In the genomic region with DNA sequence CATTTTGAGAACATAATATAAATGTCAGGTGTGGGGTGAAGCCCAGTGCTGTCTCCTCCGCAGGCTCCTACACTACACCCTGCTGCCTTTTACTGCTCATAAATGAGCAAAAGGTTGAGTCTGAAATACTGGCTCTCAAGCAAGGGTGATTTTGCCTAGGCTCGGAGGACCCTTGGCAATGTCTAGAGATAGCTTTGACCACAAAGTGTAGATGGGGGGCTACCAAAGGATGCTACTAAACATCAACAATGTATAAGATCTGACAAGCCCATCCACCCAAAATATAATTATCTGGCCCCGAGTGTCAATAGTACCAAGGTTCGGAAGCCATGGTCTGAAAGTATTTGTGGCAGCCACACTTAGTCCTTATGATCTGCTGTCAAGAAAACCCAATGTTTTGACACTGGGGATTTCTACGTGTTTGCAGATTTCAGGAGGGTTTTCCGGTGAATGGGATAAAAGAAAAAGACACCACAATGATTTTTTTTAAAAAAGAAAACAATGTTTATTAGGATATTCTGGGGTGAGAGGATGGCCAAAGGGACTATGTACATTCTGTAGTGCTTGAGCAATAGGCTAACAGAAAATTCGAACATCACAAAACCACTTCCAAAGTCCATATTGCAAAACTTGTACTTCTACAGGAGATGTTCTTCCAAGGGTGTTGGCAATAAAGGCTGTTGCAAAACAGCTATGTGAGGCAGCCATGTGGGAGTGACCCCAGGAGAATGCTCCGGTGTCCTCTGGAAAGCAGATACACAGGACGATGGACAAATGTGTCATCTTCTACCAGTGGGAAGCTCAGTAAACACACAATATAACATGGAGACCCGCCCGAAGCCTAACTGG, we compare ENCODE assay signal across 1 cellular context.
TF ChIP-seq lines count a peak whose summit lies in the region.

No MANE protein-coding gene starts in this region.

TF ChIP-seq in HepG2, 621 proteins besides CTCF, POLR2A, EP300 and RAD21 (continued from another document and continues in another):
- TF ChIP-seq, protein P1, sequence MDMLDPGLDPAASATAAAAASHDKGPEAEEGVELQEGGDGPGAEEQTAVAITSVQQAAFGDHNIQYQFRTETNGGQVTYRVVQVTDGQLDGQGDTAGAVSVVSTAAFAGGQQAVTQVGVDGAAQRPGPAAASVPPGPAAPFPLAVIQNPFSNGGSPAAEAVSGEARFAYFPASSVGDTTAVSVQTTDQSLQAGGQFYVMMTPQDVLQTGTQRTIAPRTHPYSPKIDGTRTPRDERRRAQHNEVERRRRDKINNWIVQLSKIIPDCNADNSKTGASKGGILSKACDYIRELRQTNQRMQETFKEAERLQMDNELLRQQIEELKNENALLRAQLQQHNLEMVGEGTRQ (IDR thresholded peaks at IDR 0.05; ENCODE audit: low read depth, low read length), result no peak
- TF ChIP-seq, protein P1 (CRISPR knock-in tag; IDR thresholded peaks at IDR 0.05; ENCODE audit: borderline replicate concordance), result no peak
- TF ChIP-seq ZNF335 (CRISPR knock-in tag; IDR thresholded peaks at IDR 0.05) (0 out of 2 replicates have a peak, but pooled peaks have one; percentile 34), NONO (IDR thresholded peaks at IDR 0.05) (no peak), NONO (CRISPR knock-in tag; conservative IDR thresholded peaks at IDR 0.05) (peak; percentile 81), MYNN (CRISPR knock-in tag; IDR thresholded peaks at IDR 0.05; ENCODE audit: low read depth) (no peak), CEBPB (IDR thresholded peaks at IDR 0.05; ENCODE audit: borderline replicate concordance, low read depth, low read length) (peak; percentile 99), ZFP82 (CRISPR knock-in tag; IDR thresholded peaks at IDR 0.05; ENCODE audit: borderline replicate concordance) (no peak), RFX3 (CRISPR knock-in tag; IDR thresholded peaks at IDR 0.05) (no peak), REL (CRISPR knock-in tag; conservative IDR thresholded peaks at IDR 0.05) (no peak), ZNF296 (CRISPR knock-in tag; conservative IDR thresholded peaks at IDR 0.05) (no peak), CEBPG (CRISPR knock-in tag; IDR thresholded peaks at IDR 0.05) (peak; percentile 98), SMARCE1 (IDR thresholded peaks at IDR 0.05; ENCODE audit: borderline replicate concordance) (no peak), PRMT3 (CRISPR knock-in tag; IDR thresholded peaks at IDR 0.05; ENCODE audit: borderline replicate concordance, low read depth) (no peak), HNRNPUL1 (IDR thresholded peaks at IDR 0.05; ENCODE audit: low read depth, low read length) (no peak), ZNF124 (CRISPR knock-in tag; IDR thresholded peaks at IDR 0.05) (peak; percentile 85), GATAD1 (CRISPR knock-in tag; IDR thresholded peaks at IDR 0.05) (peak; percentile 68), FOXJ3 (CRISPR knock-in tag; IDR thresholded peaks at IDR 0.05; ENCODE audit: borderline replicate concordance) (peak; percentile 97), RCOR2 (CRISPR knock-in tag; IDR thresholded peaks at IDR 0.05) (peak; percentile 98), TOPORS (CRISPR knock-in tag; IDR thresholded peaks at IDR 0.05) (no peak), SUZ12 (IDR thresholded peaks at IDR 0.05; ENCODE audit: low read depth, low read length) (no peak)
- TF ChIP-seq, protein P2, sequence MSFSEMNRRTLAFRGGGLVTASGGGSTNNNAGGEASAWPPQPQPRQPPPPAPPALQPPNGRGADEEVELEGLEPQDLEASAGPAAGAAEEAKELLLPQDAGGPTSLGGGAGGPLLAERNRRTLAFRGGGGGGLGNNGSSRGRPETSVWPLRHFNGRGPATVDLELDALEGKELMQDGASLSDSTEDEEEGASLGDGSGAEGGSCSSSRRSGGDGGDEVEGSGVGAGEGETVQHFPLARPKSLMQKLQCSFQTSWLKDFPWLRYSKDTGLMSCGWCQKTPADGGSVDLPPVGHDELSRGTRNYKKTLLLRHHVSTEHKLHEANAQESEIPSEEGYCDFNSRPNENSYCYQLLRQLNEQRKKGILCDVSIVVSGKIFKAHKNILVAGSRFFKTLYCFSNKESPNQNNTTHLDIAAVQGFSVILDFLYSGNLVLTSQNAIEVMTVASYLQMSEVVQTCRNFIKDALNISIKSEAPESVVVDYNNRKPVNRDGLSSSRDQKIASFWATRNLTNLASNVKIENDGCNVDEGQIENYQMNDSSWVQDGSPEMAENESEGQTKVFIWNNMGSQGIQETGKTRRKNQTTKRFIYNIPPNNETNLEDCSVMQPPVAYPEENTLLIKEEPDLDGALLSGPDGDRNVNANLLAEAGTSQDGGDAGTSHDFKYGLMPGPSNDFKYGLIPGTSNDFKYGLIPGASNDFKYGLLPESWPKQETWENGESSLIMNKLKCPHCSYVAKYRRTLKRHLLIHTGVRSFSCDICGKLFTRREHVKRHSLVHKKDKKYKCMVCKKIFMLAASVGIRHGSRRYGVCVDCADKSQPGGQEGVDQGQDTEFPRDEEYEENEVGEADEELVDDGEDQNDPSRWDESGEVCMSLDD (CRISPR knock-in tag; IDR thresholded peaks at IDR 0.05; ENCODE audit: borderline replicate concordance), result peak; percentile 55; the same call in 1 of the 2 replicates
- TF ChIP-seq, protein P3, sequence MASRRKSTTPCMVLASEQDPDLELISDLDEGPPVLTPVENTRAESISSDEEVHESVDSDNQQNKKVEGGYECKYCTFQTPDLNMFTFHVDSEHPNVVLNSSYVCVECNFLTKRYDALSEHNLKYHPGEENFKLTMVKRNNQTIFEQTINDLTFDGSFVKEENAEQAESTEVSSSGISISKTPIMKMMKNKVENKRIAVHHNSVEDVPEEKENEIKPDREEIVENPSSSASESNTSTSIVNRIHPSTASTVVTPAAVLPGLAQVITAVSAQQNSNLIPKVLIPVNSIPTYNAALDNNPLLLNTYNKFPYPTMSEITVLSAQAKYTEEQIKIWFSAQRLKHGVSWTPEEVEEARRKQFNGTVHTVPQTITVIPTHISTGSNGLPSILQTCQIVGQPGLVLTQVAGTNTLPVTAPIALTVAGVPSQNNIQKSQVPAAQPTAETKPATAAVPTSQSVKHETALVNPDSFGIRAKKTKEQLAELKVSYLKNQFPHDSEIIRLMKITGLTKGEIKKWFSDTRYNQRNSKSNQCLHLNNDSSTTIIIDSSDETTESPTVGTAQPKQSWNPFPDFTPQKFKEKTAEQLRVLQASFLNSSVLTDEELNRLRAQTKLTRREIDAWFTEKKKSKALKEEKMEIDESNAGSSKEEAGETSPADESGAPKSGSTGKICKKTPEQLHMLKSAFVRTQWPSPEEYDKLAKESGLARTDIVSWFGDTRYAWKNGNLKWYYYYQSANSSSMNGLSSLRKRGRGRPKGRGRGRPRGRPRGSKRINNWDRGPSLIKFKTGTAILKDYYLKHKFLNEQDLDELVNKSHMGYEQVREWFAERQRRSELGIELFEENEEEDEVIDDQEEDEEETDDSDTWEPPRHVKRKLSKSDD (CRISPR knock-in tag; IDR thresholded peaks at IDR 0.05; ENCODE audit: low read depth), result 0 out of 2 replicates have a peak, but pooled peaks have one; percentile 29
- TF ChIP-seq, protein P4, sequence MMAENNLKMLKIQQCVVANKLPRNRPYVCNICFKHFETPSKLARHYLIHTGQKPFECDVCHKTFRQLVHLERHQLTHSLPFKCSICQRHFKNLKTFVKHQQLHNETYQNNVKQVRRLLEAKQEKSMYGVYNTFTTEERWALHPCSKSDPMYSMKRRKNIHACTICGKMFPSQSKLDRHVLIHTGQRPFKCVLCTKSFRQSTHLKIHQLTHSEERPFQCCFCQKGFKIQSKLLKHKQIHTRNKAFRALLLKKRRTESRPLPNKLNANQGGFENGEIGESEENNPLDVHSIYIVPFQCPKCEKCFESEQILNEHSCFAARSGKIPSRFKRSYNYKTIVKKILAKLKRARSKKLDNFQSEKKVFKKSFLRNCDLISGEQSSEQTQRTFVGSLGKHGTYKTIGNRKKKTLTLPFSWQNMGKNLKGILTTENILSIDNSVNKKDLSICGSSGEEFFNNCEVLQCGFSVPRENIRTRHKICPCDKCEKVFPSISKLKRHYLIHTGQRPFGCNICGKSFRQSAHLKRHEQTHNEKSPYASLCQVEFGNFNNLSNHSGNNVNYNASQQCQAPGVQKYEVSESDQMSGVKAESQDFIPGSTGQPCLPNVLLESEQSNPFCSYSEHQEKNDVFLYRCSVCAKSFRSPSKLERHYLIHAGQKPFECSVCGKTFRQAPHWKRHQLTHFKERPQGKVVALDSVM (CRISPR knock-in tag; IDR thresholded peaks at IDR 0.05), result no peak
- TF ChIP-seq, protein P5, sequence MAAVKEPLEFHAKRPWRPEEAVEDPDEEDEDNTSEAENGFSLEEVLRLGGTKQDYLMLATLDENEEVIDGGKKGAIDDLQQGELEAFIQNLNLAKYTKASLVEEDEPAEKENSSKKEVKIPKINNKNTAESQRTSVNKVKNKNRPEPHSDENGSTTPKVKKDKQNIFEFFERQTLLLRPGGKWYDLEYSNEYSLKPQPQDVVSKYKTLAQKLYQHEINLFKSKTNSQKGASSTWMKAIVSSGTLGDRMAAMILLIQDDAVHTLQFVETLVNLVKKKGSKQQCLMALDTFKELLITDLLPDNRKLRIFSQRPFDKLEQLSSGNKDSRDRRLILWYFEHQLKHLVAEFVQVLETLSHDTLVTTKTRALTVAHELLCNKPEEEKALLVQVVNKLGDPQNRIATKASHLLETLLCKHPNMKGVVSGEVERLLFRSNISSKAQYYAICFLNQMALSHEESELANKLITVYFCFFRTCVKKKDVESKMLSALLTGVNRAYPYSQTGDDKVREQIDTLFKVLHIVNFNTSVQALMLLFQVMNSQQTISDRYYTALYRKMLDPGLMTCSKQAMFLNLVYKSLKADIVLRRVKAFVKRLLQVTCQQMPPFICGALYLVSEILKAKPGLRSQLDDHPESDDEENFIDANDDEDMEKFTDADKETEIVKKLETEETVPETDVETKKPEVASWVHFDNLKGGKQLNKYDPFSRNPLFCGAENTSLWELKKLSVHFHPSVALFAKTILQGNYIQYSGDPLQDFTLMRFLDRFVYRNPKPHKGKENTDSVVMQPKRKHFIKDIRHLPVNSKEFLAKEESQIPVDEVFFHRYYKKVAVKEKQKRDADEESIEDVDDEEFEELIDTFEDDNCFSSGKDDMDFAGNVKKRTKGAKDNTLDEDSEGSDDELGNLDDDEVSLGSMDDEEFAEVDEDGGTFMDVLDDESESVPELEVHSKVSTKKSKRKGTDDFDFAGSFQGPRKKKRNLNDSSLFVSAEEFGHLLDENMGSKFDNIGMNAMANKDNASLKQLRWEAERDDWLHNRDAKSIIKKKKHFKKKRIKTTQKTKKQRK (IDR thresholded peaks at IDR 0.05; ENCODE audit: low read length), result no peak
- TF ChIP-seq, protein P6, sequence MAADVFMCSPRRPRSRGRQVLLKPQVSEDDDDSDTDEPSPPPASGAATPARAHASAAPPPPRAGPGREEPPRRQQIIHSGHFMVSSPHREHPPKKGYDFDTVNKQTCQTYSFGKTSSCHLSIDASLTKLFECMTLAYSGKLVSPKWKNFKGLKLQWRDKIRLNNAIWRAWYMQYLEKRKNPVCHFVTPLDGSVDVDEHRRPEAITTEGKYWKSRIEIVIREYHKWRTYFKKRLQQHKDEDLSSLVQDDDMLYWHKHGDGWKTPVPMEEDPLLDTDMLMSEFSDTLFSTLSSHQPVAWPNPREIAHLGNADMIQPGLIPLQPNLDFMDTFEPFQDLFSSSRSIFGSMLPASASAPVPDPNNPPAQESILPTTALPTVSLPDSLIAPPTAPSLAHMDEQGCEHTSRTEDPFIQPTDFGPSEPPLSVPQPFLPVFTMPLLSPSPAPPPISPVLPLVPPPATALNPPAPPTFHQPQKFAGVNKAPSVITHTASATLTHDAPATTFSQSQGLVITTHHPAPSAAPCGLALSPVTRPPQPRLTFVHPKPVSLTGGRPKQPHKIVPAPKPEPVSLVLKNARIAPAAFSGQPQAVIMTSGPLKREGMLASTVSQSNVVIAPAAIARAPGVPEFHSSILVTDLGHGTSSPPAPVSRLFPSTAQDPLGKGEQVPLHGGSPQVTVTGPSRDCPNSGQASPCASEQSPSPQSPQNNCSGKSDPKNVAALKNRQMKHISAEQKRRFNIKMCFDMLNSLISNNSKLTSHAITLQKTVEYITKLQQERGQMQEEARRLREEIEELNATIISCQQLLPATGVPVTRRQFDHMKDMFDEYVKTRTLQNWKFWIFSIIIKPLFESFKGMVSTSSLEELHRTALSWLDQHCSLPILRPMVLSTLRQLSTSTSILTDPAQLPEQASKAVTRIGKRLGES (CRISPR knock-in tag; IDR thresholded peaks at IDR 0.05; ENCODE audit: borderline replicate concordance), result no peak
- TF ChIP-seq, protein P7, sequence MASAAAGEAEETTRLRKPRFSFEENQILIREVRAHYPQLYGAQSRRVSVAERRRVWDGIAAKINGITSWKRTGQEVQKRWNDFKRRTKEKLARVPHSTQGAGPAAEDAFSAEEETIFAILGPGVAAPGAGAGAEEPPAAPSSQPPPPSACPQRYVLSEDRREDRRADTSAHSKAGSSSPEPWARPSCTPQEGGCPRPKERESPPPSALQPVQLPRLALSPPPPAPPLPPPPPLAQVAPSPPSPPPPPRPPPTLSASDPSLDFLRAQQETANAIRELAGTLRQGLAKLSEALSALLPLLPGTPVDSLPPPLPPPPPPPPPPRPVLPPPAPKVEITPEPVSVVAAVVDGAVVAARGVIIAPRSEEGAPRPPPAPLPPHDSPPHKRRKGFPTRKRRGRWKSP (CRISPR knock-in tag; IDR thresholded peaks at IDR 0.05), result peak; percentile 57; the same call in 1 of the 2 replicates
- TF ChIP-seq, protein P8, sequence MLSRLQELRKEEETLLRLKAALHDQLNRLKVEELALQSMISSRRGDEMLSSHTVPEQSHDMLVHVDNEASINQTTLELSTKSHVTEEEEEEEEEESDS (CRISPR knock-in tag; IDR thresholded peaks at IDR 0.05; ENCODE audit: borderline replicate concordance), result no peak
- TF ChIP-seq, protein P9, sequence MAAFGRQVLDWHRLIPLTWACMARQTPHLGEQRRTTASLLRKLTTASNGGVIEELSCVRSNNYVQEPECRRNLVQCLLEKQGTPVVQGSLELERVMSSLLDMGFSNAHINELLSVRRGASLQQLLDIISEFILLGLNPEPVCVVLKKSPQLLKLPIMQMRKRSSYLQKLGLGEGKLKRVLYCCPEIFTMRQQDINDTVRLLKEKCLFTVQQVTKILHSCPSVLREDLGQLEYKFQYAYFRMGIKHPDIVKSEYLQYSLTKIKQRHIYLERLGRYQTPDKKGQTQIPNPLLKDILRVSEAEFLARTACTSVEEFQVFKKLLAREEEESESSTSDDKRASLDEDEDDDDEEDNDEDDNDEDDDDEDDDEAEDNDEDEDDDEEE (CRISPR knock-in tag; IDR thresholded peaks at IDR 0.05), result no peak
- TF ChIP-seq, protein P10, sequence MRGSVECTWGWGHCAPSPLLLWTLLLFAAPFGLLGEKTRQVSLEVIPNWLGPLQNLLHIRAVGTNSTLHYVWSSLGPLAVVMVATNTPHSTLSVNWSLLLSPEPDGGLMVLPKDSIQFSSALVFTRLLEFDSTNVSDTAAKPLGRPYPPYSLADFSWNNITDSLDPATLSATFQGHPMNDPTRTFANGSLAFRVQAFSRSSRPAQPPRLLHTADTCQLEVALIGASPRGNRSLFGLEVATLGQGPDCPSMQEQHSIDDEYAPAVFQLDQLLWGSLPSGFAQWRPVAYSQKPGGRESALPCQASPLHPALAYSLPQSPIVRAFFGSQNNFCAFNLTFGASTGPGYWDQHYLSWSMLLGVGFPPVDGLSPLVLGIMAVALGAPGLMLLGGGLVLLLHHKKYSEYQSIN (CRISPR knock-in tag; IDR thresholded peaks at IDR 0.05; ENCODE audit: borderline replicate concordance), result no peak
